ENCODE assay signal across 8 cellular contexts in genomic region chr3:109050591-109051167, GRCh38.
DNase-seq lines count a peak whose midpoint lies in the region; ATAC-seq and TF ChIP-seq lines count a peak whose summit lies in the region.

No MANE protein-coding gene starts in this region.

- H3K36me3 Mint-ChIP-seq in chondrocyte (ENCODE audit: low read depth), result no peaks in the 10 kb centered on the region

- peak; percentile 65 for TF ChIP-seq CTCF in GM12872 (IDR thresholded peaks at IDR 0.05; ENCODE audit: insufficient read depth, low read depth, low read length)
- TF ChIP-seq CTCF in chondrocyte (IDR thresholded peaks at IDR 0.05), result peak; percentile 81

- no peak overlapping the region for H3K4me3 Mint-ChIP-seq in chondrocyte (ENCODE audit: unreplicated experiment)

- no peaks in the 10 kb centered on the region for H3K9me3 Mint-ChIP-seq in chondrocyte (ENCODE audit: low read depth)

- peak; percentile 84 for ATAC-seq in HG02798 (IDR thresholded peaks at IDR 0.05; ENCODE audit: poor library complexity, unreplicated experiment)

- no peaks in the 10 kb centered on the region for H3K4me1 Mint-ChIP-seq in chondrocyte (ENCODE audit: low read depth)

- peaks cover 6% of the 10 kb centered on the region for H3K27me3 Mint-ChIP-seq in chondrocyte (ENCODE audit: low read depth)

- DNase-seq in AG20443 (ENCODE audit: low spot score) (peak; percentile 20), NCI-H748 treated with DMSO at 0.1 percent for 48 hours (lab: John Stamatoyannopoulos, UW) (peak; percentile 24), chondrocyte (ENCODE audit: low spot score) (no peak), renal cortical epithelial cell (ENCODE audit: low read depth) (peak; percentile 28), hypothalamus (lab: John Stamatoyannopoulos, UW) (no peak), NCI-H2227 (lab: John Stamatoyannopoulos, UW; ENCODE audit: unreplicated experiment) (no peak)

- H3K27ac Mint-ChIP-seq in chondrocyte (ENCODE audit: unreplicated experiment), result no peak overlapping the region

Comparison
In these comparisons a context has a peak if more than half of its experiments do, and no peak if none do; other contexts are left out.
1. DNase-seq: peak in AG20443 (single experiment), NCI-H748 treated with DMSO at 0.1 percent for 48 hours (single experiment) and renal cortical epithelial cell (single experiment); none in chondrocyte (single experiment), hypothalamus (0 of 51) and NCI-H2227 (single experiment).